In the genomic region with DNA sequence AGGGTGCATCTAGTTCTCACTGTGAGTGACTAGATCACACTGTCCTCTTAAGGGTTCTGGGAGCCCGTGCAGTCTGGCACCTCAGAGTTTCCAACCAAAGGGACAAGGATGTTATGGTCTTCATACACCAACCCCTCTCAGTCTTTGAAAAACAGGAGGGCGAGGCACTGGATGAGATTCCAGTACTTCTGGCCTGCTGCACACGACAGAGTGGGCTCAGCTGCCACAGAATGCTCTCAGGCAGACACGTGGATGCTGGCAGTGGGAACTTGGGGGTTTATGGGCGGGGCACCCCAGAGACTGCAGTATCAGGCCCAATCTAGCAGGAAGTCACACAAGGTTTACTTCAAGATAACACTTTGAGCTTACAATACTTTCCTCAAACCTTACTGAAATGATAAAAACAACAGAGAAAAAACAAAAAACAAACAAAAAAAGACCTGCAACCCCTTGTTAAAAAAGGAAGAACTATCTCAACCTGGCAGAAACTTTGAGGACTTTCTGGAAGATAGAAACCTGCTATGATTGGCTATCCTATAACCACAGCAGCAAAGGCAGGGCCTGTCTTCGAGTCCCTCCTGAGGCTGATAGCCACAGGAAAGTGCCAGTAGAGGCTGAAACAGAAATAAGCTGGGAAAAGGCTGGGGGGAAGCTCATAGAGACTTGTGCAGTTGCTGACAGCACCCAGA, we compare ENCODE assay signal across 1 cellular context.
TF ChIP-seq lines count a peak whose summit lies in the region.

No MANE protein-coding gene starts in this region.

TF ChIP-seq in K562, 482 proteins besides CTCF, POLR2A, EP300 and RAD21 (continued from another document and continues in another):
- TF ChIP-seq CTBP1 (IDR thresholded peaks at IDR 0.05; ENCODE audit: borderline replicate concordance), result no peak
- TF ChIP-seq YY1 (IDR thresholded peaks at IDR 0.05; ENCODE audit: borderline replicate concordance in 1 of 3, control insufficient read depth in 1 of 3, extremely low read depth in 1 of 3, insufficient read depth in 3 of 3, insufficient read length in 1 of 3, insufficient replicate concordance in 2 of 3, low read depth in 1 of 3, low read length in 2 of 3), result no peak
- TF ChIP-seq THRAP3 (IDR thresholded peaks at IDR 0.05; ENCODE audit: borderline replicate concordance), result no peak
- TF ChIP-seq NELFE (IDR thresholded peaks at IDR 0.05; ENCODE audit: insufficient read depth, insufficient read length), result no peak
- peak; percentile 62 for TF ChIP-seq TEAD4 (IDR thresholded peaks at IDR 0.05; ENCODE audit: low read length)
- TF ChIP-seq TEAD4 (CRISPR knock-in tag; IDR thresholded peaks at IDR 0.05; ENCODE audit: borderline replicate concordance), result no peak
- TF ChIP-seq RBM15 (IDR thresholded peaks at IDR 0.05; ENCODE audit: insufficient read depth, low read length), result no peak
- no peak for TF ChIP-seq ZNF12 (CRISPR knock-in tag; IDR thresholded peaks at IDR 0.05)
- TF ChIP-seq ZNF445 (CRISPR knock-in tag; IDR thresholded peaks at IDR 0.05; ENCODE audit: low read depth), result no peak
- TF ChIP-seq BHLHE40 (IDR thresholded peaks at IDR 0.05; ENCODE audit: low read length), result peak; percentile 12; the same call in 1 of the 2 replicates
- TF ChIP-seq SMARCC2 (IDR thresholded peaks at IDR 0.05; ENCODE audit: low read depth), result no peak; the same call in 1 of the 2 replicates
- no peak for TF ChIP-seq ZNF239 (CRISPR knock-in tag; IDR thresholded peaks at IDR 0.05)
- TF ChIP-seq, protein P1, sequence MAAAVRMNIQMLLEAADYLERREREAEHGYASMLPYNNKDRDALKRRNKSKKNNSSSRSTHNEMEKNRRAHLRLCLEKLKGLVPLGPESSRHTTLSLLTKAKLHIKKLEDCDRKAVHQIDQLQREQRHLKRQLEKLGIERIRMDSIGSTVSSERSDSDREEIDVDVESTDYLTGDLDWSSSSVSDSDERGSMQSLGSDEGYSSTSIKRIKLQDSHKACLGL (CRISPR knock-in tag; IDR thresholded peaks at IDR 0.05; ENCODE audit: borderline replicate concordance, poor library complexity, severe bottlenecking), result no peak
- no peak for TF ChIP-seq ZBED1 (IDR thresholded peaks at IDR 0.05)
- TF ChIP-seq, protein P2, sequence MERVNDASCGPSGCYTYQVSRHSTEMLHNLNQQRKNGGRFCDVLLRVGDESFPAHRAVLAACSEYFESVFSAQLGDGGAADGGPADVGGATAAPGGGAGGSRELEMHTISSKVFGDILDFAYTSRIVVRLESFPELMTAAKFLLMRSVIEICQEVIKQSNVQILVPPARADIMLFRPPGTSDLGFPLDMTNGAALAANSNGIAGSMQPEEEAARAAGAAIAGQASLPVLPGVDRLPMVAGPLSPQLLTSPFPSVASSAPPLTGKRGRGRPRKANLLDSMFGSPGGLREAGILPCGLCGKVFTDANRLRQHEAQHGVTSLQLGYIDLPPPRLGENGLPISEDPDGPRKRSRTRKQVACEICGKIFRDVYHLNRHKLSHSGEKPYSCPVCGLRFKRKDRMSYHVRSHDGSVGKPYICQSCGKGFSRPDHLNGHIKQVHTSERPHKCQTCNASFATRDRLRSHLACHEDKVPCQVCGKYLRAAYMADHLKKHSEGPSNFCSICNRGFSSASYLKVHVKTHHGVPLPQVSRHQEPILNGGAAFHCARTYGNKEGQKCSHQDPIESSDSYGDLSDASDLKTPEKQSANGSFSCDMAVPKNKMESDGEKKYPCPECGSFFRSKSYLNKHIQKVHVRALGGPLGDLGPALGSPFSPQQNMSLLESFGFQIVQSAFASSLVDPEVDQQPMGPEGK (CRISPR knock-in tag; IDR thresholded peaks at IDR 0.05; ENCODE audit: borderline replicate concordance), result no peak
- TF ChIP-seq LCOR (CRISPR knock-in tag; IDR thresholded peaks at IDR 0.05), result peak; percentile 55; the same call in 1 of the 2 replicates
- TF ChIP-seq KDM5B (IDR thresholded peaks at IDR 0.05; ENCODE audit: insufficient replicate concordance, low read depth, low read length), result no peak
- no peak for TF ChIP-seq FIP1L1 (IDR thresholded peaks at IDR 0.05; ENCODE audit: low read depth, low read length, poor library complexity, severe bottlenecking)
- TF ChIP-seq, protein P3, sequence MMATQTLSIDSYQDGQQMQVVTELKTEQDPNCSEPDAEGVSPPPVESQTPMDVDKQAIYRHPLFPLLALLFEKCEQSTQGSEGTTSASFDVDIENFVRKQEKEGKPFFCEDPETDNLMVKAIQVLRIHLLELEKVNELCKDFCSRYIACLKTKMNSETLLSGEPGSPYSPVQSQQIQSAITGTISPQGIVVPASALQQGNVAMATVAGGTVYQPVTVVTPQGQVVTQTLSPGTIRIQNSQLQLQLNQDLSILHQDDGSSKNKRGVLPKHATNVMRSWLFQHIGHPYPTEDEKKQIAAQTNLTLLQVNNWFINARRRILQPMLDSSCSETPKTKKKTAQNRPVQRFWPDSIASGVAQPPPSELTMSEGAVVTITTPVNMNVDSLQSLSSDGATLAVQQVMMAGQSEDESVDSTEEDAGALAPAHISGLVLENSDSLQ (IDR thresholded peaks at IDR 0.05), result 0 out of 2 replicates have a peak, but pooled peaks have one; percentile 15
- no peak for TF ChIP-seq DMBX1 (CRISPR knock-in tag; IDR thresholded peaks at IDR 0.05; ENCODE audit: borderline replicate concordance)
- TF ChIP-seq ZNF311 (CRISPR knock-in tag; IDR thresholded peaks at IDR 0.05), result peak; percentile 24; the same call in 1 of the 2 replicates
- no peak for TF ChIP-seq EZH2 (IDR thresholded peaks at IDR 0.05; ENCODE audit: borderline replicate concordance, low read depth, low read length)
- no peak; a peak in 1 of 4 replicates for TF ChIP-seq RCOR1 (IDR thresholded peaks at IDR 0.05; ENCODE audit: borderline replicate concordance in 1 of 2, low read depth in 2 of 2, low read length in 2 of 2)
- TF ChIP-seq, protein P4, sequence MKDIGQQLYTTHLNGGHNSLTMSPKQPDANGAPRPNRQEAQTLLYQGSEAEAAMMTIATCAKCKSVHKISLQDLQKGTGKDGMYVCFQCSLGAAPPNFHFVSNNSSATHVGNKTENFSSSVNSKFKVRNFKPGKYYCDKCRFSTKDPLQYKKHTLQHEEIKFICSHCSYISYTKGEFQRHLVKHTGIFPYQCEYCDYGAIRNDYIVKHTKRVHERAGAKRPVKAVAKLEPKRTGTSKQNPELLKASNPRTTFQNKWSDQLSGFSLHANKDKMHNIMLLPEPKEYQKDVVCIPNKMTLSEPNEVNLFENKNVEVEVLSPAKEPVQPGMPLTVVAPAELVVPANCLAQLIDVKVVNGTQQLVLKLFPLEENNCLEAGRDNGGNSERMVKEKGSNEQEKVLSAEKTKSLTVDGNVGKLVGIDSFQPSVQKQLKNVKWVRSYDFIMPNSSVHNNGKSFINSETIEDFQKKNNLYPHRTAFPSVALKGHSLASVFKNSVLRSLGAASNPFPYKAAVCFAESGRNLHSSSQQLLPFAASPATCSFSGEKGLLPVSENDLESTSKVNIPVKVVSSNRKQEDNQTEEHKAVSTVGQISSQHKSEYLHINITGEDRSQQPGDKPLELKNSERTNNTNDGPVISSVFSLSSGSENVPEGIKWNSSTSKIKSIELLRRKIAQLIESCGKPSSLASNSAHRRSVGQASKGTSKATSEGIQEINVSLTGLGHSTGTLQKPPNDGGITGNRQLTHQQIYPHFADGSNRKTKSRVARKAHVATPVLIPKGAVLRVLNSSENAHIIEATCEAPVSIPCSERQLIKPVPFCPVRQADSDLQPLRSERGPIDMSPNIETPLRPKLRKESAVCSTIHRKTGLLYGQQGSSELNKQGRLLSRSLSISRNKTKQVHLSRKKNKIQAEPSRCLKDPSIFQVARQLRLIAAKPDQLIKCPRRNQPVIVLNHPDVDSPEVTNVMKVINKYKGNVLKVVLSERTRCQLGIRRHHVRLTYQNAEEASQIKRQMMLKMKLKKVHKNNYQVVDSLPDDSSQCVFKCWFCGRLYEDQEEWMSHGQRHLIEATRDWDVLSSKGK (CRISPR knock-in tag; IDR thresholded peaks at IDR 0.05), result no peak
- no peak for TF ChIP-seq NR2C1 (IDR thresholded peaks at IDR 0.05)
- no peak for TF ChIP-seq NR2C1 (tag; IDR thresholded peaks at IDR 0.05)
- peak; percentile 47; the same call in 1 of the 2 replicates for TF ChIP-seq GABPA (tag; conservative IDR thresholded peaks at IDR 0.05; ENCODE audit: low read depth)
- no peak for TF ChIP-seq ZNF512 (tag; IDR thresholded peaks at IDR 0.05)
- TF ChIP-seq, protein P5, sequence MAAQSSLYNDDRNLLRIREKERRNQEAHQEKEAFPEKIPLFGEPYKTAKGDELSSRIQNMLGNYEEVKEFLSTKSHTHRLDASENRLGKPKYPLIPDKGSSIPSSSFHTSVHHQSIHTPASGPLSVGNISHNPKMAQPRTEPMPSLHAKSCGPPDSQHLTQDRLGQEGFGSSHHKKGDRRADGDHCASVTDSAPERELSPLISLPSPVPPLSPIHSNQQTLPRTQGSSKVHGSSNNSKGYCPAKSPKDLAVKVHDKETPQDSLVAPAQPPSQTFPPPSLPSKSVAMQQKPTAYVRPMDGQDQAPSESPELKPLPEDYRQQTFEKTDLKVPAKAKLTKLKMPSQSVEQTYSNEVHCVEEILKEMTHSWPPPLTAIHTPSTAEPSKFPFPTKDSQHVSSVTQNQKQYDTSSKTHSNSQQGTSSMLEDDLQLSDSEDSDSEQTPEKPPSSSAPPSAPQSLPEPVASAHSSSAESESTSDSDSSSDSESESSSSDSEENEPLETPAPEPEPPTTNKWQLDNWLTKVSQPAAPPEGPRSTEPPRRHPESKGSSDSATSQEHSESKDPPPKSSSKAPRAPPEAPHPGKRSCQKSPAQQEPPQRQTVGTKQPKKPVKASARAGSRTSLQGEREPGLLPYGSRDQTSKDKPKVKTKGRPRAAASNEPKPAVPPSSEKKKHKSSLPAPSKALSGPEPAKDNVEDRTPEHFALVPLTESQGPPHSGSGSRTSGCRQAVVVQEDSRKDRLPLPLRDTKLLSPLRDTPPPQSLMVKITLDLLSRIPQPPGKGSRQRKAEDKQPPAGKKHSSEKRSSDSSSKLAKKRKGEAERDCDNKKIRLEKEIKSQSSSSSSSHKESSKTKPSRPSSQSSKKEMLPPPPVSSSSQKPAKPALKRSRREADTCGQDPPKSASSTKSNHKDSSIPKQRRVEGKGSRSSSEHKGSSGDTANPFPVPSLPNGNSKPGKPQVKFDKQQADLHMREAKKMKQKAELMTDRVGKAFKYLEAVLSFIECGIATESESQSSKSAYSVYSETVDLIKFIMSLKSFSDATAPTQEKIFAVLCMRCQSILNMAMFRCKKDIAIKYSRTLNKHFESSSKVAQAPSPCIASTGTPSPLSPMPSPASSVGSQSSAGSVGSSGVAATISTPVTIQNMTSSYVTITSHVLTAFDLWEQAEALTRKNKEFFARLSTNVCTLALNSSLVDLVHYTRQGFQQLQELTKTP (IDR thresholded peaks at IDR 0.05; ENCODE audit: low read depth in 1 of 2, partially characterized antibody in 2 of 2), result peak in 1 of 2 experiments; percentile 37
- TF ChIP-seq YBX1 (IDR thresholded peaks at IDR 0.05), result no peak
- peak; percentile 80 for TF ChIP-seq SMARCE1 (IDR thresholded peaks at IDR 0.05)
- TF ChIP-seq, protein P6, sequence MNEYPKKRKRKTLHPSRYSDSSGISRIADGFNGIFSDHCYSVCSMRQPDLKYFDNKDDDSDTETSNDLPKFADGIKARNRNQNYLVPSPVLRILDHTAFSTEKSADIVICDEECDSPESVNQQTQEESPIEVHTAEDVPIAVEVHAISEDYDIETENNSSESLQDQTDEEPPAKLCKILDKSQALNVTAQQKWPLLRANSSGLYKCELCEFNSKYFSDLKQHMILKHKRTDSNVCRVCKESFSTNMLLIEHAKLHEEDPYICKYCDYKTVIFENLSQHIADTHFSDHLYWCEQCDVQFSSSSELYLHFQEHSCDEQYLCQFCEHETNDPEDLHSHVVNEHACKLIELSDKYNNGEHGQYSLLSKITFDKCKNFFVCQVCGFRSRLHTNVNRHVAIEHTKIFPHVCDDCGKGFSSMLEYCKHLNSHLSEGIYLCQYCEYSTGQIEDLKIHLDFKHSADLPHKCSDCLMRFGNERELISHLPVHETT (CRISPR knock-in tag; conservative IDR thresholded peaks at IDR 0.05 in 1 of 2, IDR thresholded peaks at IDR 0.05 in 1 of 2), result no peak
- no peak for TF ChIP-seq ELK1 (CRISPR knock-in tag; IDR thresholded peaks at IDR 0.05)
- TF ChIP-seq CBX3 (IDR thresholded peaks at IDR 0.05; ENCODE audit: borderline replicate concordance in 1 of 2, low read length in 2 of 2), result no peak
- no peak for TF ChIP-seq ARID3B (CRISPR knock-in tag; IDR thresholded peaks at IDR 0.05; ENCODE audit: borderline replicate concordance)
- TF ChIP-seq ZNF324 (CRISPR knock-in tag; IDR thresholded peaks at IDR 0.05), result no peak
- TF ChIP-seq NFRKB (IDR thresholded peaks at IDR 0.05; ENCODE audit: low read depth), result peak; percentile 15; the same call in 1 of the 2 replicates
- no peak for TF ChIP-seq MEF2A (IDR thresholded peaks at IDR 0.05; ENCODE audit: control insufficient read depth, low read depth, low read length)
- no peak for TF ChIP-seq ZBTB7A (IDR thresholded peaks at IDR 0.05; ENCODE audit: borderline replicate concordance, control insufficient read depth, low read depth, low read length)
- TF ChIP-seq CHD2 (IDR thresholded peaks at IDR 0.05; ENCODE audit: low read depth, low read length), result no peak
- TF ChIP-seq CBX5 (IDR thresholded peaks at IDR 0.05; ENCODE audit: borderline replicate concordance, low read depth), result no peak
- no peak for TF ChIP-seq ZFP30 (CRISPR knock-in tag; IDR thresholded peaks at IDR 0.05; ENCODE audit: borderline replicate concordance)
- TF ChIP-seq NFE2 (IDR thresholded peaks at IDR 0.05; ENCODE audit: low read depth), result no peak
- TF ChIP-seq KAT8 (IDR thresholded peaks at IDR 0.05; ENCODE audit: low read depth), result no peak
